In the genomic region with DNA sequence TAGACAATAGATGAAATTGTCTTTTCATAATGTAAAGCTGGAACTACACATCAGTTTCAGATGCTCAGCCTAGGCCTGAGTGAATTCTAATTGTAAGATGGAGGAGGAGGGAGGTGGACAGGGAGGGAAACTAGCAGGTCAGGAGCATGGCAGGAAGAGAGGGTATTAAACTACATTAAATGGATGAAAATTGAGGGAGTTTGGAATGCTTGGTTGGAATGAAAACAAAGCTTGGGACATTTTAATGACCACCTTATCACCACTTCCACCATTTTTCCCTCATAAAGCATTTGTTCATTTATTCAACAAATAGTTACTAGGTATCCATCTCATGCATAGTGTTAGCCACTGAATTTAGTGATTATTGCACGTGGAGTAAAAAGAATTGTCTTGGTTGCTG, we compare ENCODE assay signal across 13 cellular contexts.
DNase-seq lines count a peak whose midpoint lies in the region; FAIRE-seq and TF ChIP-seq lines count a peak whose summit lies in the region.
"Had no signal": no experiment of that assay in that cellular context is flagged by ENCODE, and none has a peak within 500 bp of the region (broad histone marks: within the 10 kb centered on the region; RNA-seq: fewer than 3 reads in every experiment).

No MANE protein-coding gene starts in this region.

- WGBS in H9 (ENCODE audit: extremely low coverage, insufficient read length, low lambda C conversion rate), result no CpG with 5 or more reads among the region's 1 CpG

- H3T11ph ChIP-seq in H9 (ENCODE audit: low read length), result peak overlapping the region; percentile 45

- H3K79me2 ChIP-seq in H9 (ENCODE audit: insufficient read depth, low read length) (no peaks in the 10 kb centered on the region; the same call in none of the 2 replicates), neural progenitor cell (ENCODE audit: low read depth) (peaks cover 8% of the 10 kb centered on the region)

- peak overlapping the region; percentile 68; the same call in 1 of the 2 replicates for H3K14ac ChIP-seq in H9 (ENCODE audit: insufficient read depth, low read length)

- H3K36me3 ChIP-seq in neural progenitor cell (no peaks in the 10 kb centered on the region), MG63 (no peaks in the 10 kb centered on the region)

- peak; percentile 15 for FAIRE-seq in endometrium (lab: Jason Lieb, UNC)

- peaks cover under 1 to 14% (median 3%) of the 10 kb centered on the region in 3 experiments; a peak in 6 of 7 replicates for H3K36me3 Mint-ChIP-seq in H9 (ENCODE audit: insufficient read depth in 1 of 3, low read depth in 3 of 3)
- peaks cover 2% of the 10 kb centered on the region for H3K36me3 Mint-ChIP-seq in neural progenitor cell
- peaks cover 3% of the 10 kb centered on the region for H3K36me3 Mint-ChIP-seq in type B pancreatic cell

- H3K27ac Mint-ChIP-seq in H9, result peak overlapping the region; percentile 94 to 100 (median 100)
- H3K27ac Mint-ChIP-seq in neural progenitor cell, result peak overlapping the region; percentile 18
- H3K27ac Mint-ChIP-seq in type B pancreatic cell, result no peak overlapping the region
- H3K27ac Mint-ChIP-seq: CD14-positive monocyte had no signal

- peaks cover 55% of the 10 kb centered on the region for H3F3A ChIP-seq in neural progenitor cell (ENCODE audit: low read depth)

- H3K27ac ChIP-seq in H9 (ENCODE audit: insufficient read length, low read depth, low read length) (peak overlapping the region; percentile 99), neural progenitor cell (peak overlapping the region; percentile 100)

- H3K27me3 Mint-ChIP-seq in H9 (ENCODE audit: low read depth) (no peaks in the 10 kb centered on the region), neural progenitor cell (ENCODE audit: insufficient read depth, low read depth) (peaks cover 7% of the 10 kb centered on the region), type B pancreatic cell (peaks cover 5% of the 10 kb centered on the region)

- no peak overlapping the region; the same call in 1 of the 2 replicates for H3K4ac ChIP-seq in H9 (ENCODE audit: low read depth, low read length)

- H2AK5ac ChIP-seq in H9 (ENCODE audit: insufficient read length, low read length), result peak overlapping the region; percentile 77

- H2BK12ac ChIP-seq in H9 (ENCODE audit: insufficient read length, low read depth, low read length), result peak overlapping the region; percentile 95

- H3K56ac ChIP-seq in H9 (ENCODE audit: insufficient read length, low read depth, low read length), result no peak overlapping the region

- H3K4me1 ChIP-seq in H9 (ENCODE audit: insufficient read depth, low read length) (peaks cover 11% of the 10 kb centered on the region), neural progenitor cell (peaks cover 70% of the 10 kb centered on the region)

- no peak for DNase-seq in H9
- peak; percentile 63 for DNase-seq in NCI-H748 (lab: John Stamatoyannopoulos, UW; ENCODE audit: unreplicated experiment)
- no peak for DNase-seq in neural progenitor cell (ENCODE audit: low spot score)
- no peak for DNase-seq in type B pancreatic cell (ENCODE audit: extremely low spot score, unreplicated experiment)
- DNase-seq in NCI-H524 (lab: John Stamatoyannopoulos, UW), result no peak
- DNase-seq in NCI-H2227 treated with DMSO at 0.1 percent for 48 hours (lab: John Stamatoyannopoulos, UW), result no peak
- no peak for DNase-seq in MG63
- DNase-seq: AML-193, DMS 273 treated with DMSO at 0.1 percent for 48 hours, NCI-H1092, NCI-H1694 treated with DMSO at 0.1 percent for 48 hours had no signal

- H3K9me3 Mint-ChIP-seq in H9 (no peaks in the 10 kb centered on the region; a peak in 1 of 5 replicates), neural progenitor cell (peaks cover 3% of the 10 kb centered on the region), type B pancreatic cell (no peaks in the 10 kb centered on the region)
- H3K9me3 Mint-ChIP-seq: CD14-positive monocyte had no signal

- H3K23ac ChIP-seq in H9 (ENCODE audit: insufficient read length, low read depth, low read length), result no peak overlapping the region

- TF ChIP-seq CTCF in H9 (conservative IDR thresholded peaks at IDR 0.05), result no peak
- no peak for TF ChIP-seq CTCF in neural progenitor cell (IDR thresholded peaks at IDR 0.05)
- no peak for TF ChIP-seq CTCF in type B pancreatic cell (conservative IDR thresholded peaks at IDR 0.05)

- H3K4me3 Mint-ChIP-seq in H9, result peak overlapping the region; percentile 57 to 77
- no peak overlapping the region for H3K4me3 Mint-ChIP-seq in neural progenitor cell
- H3K4me3 Mint-ChIP-seq in type B pancreatic cell, result no peak overlapping the region
- H3K4me3 Mint-ChIP-seq: CD14-positive monocyte had no signal

- no peak overlapping the region for H2AFZ ChIP-seq in H9 (ENCODE audit: low read length)
- H2AFZ ChIP-seq in neural progenitor cell (replicated peaks), result no peak overlapping the region

- H2BK20ac ChIP-seq in H9 (ENCODE audit: low read depth, low read length, poor library complexity, severe bottlenecking), result no peak overlapping the region

- H3K4me1 Mint-ChIP-seq in H9, result peaks cover 69% of the 10 kb centered on the region in 2 experiments
- H3K4me1 Mint-ChIP-seq in neural progenitor cell, result peaks cover 41% of the 10 kb centered on the region
- peaks cover 13% of the 10 kb centered on the region for H3K4me1 Mint-ChIP-seq in type B pancreatic cell (ENCODE audit: unreplicated experiment)

- H3K9ac ChIP-seq in H9 (ENCODE audit: extremely low read depth, insufficient read length, low read length) (peak overlapping the region; percentile 58), neural progenitor cell (no peak overlapping the region)

- peak overlapping the region; percentile 81 for H3K18ac ChIP-seq in H9 (ENCODE audit: insufficient read length, low read depth, low read length)

- H3K9me3 ChIP-seq in H9 (ENCODE audit: control insufficient read depth, low read depth, low read length) (no peaks in the 10 kb centered on the region), neural progenitor cell (ENCODE audit: low read depth) (no peaks in the 10 kb centered on the region), MG63 (no peaks in the 10 kb centered on the region)

- H4K5ac ChIP-seq in H9 (ENCODE audit: insufficient read length, low read depth, low read length), result peak overlapping the region; percentile 82

- peak overlapping the region; percentile 83 for H2BK120ac ChIP-seq in H9 (ENCODE audit: low read depth, low read length, poor library complexity, severe bottlenecking)

- no peaks in the 10 kb centered on the region for H3K79me1 ChIP-seq in H9 (ENCODE audit: insufficient read depth, low read depth, low read length, poor library complexity, severe bottlenecking)

- peak overlapping the region; percentile 64 for H3K4me2 ChIP-seq in H9 (ENCODE audit: insufficient read depth, insufficient read length, low read length)
- H3K4me2 ChIP-seq in neural progenitor cell, result peak overlapping the region; percentile 99

- no peaks in the 10 kb centered on the region for H3K27me3 ChIP-seq in H9 (ENCODE audit: insufficient read depth, low read length)
- H3K27me3 ChIP-seq in neural progenitor cell, result no peaks in the 10 kb centered on the region
- no peaks in the 10 kb centered on the region for H3K27me3 ChIP-seq in MG63

- H3K23me2 ChIP-seq in H9 (ENCODE audit: insufficient read length, low read depth, low read length, poor library complexity, severe bottlenecking), result peaks cover 6% of the 10 kb centered on the region

- H4K20me1 ChIP-seq in H9 (ENCODE audit: control insufficient read depth, insufficient read depth, insufficient read length) (no peaks in the 10 kb centered on the region), neural progenitor cell (ENCODE audit: low read depth) (no peaks in the 10 kb centered on the region)

- H2BK5ac ChIP-seq in H9 (ENCODE audit: insufficient read length, low read length), result peak overlapping the region; percentile 49

- no peak overlapping the region for H2BK15ac ChIP-seq in H9 (ENCODE audit: low read depth, low read length)

- no peak overlapping the region for H4K91ac ChIP-seq in H9 (ENCODE audit: insufficient read length, low read depth, low read length)

- no peak overlapping the region for H4K8ac ChIP-seq in H9 (replicated peaks; ENCODE audit: insufficient read length, low read depth, low read length)

- peak overlapping the region; percentile 57 for H3K4me3 ChIP-seq in neural progenitor cell
- H3K4me3 ChIP-seq in MG63, result no peak overlapping the region

Comparison
In these comparisons a context has a peak if more than half of its experiments do, and no peak if none do; other contexts are left out.
1. H3K4me3 Mint-ChIP-seq: peak in H9 (2 of 2); none in neural progenitor cell (single experiment) and type B pancreatic cell (single experiment).